Comparison of ENCODE assay signal across 26 cellular contexts in the genomic region with DNA sequence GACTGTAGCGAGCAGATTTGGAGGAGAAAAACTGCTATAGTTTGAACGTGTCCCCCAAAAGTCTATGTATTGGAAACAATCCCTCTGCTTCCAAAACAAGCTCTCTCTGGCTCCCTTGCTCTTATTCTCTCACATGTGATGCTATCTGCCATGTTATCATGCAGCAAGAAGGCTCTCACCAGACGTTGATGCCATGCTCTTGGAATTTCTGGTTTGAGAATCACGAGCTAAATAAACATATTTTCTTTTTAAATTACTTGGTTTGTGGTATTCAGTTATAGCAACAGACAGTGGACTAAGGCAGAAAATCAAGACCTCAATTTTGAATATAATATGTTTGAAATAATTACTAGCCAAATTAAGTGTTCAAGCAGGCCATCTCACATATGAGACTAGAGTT. TPM values are rescaled to one million over a fixed set of nuclear protein-coding genes. Genes with fewer than 3 reads are reported as not detected.
DNase-seq lines count a peak whose midpoint lies in the region; ATAC-seq and TF ChIP-seq lines count a peak whose summit lies in the region.
"Had no signal": no experiment of that assay in that cellular context is flagged by ENCODE, and none has a peak within 500 bp of the region (broad histone marks: within the 10 kb centered on the region; RNA-seq: fewer than 3 reads in every experiment).

No MANE protein-coding gene starts in this region.

- WGBS in IMR-90 (ENCODE audit: extremely low coverage in 2 of 2, insufficient read length in 1 of 2), 2 experiments = no CpG with 5 or more reads among the region's 4 CpGs

- TF ChIP-seq RAD21 in IMR-90 (IDR thresholded peaks at IDR 0.05; ENCODE audit: low read length) = no peak

- H2BK120ac ChIP-seq in IMR-90 (ENCODE audit: low read depth, low read length) = no peak overlapping the region

- CTCF ChIA-PET in IMR-90 (lab: Yijun Ruan, JAX) = no interaction called here

- H2BK20ac ChIP-seq in IMR-90 (ENCODE audit: low read depth, low read length) = no peak overlapping the region

- dilution Hi-C loops in IMR-90 (cut with HindIII; ENCODE audit: low sequenced_read_pairs, unreplicated experiment) = no loop called here

- no peak overlapping the region for H3K9ac ChIP-seq in IMR-90 (ENCODE audit: low read depth, low read length)
- H3K9ac ChIP-seq: BLaER1 had no signal

- H3K27ac Mint-ChIP-seq in glutamatergic neuron (ENCODE audit: unreplicated experiment) = no peak overlapping the region
- H3K27ac Mint-ChIP-seq: CD4-positive, CD25-positive, alpha-beta regulatory T cell had no signal

- no peak overlapping the region for H4K8ac ChIP-seq in IMR-90 (ENCODE audit: low read depth in 2 of 2, low read length in 2 of 2)

- peak; percentile 77 for DNase-seq in EH (ENCODE audit: low read depth)
- peak; percentile 53 for DNase-seq in IMR-90
- peak; percentile 49 for DNase-seq in brain microvascular endothelial cell
- peak; percentile 74 for DNase-seq in osteoblast (ENCODE audit: insufficient read length, low spot score, missing footprints)
- no peak for DNase-seq in NCI-H187 (lab: John Stamatoyannopoulos, UW)
- no peak for DNase-seq in glutamatergic neuron
- DNase-seq in AG08395 (ENCODE audit: low spot score) = no peak
- DNase-seq: CD4-positive, CD25-positive, alpha-beta regulatory T cell; DMS153; DND-41; HCEC 1CT; MV-4-11; NCI-H1105; NCI-H1436 treated with DMSO at 0.1 percent for 48 hours; NCI-H1930; NCI-H2107; NCI-H446; NCI-H526; NCI-H82; NK-92 treated with Interleukin-12 subunit alpha and Interleukin-12 subunit beta, amount 100 ng/mL, for 24 hours; PC-3 had no signal

- H3K23ac ChIP-seq in IMR-90 (ENCODE audit: low read depth, low read length) = no peak overlapping the region

- no peak overlapping the region for H2BK5ac ChIP-seq in IMR-90 (ENCODE audit: low read depth, low read length, poor library complexity, severe bottlenecking)

- H3K9me1 ChIP-seq in IMR-90 (ENCODE audit: insufficient read depth, low read length) = peaks cover 2% of the 10 kb centered on the region; the same call in 1 of the 2 replicates

- H4K20me1 ChIP-seq in IMR-90 (ENCODE audit: insufficient read depth, low read length) (no peaks in the 10 kb centered on the region), osteoblast (ENCODE audit: insufficient read depth, low read length) (no peaks in the 10 kb centered on the region)
- H4K20me1 ChIP-seq: BLaER1 had no signal

- H3K4me2 ChIP-seq in IMR-90 (ENCODE audit: low read depth, low read length) = no peak overlapping the region
- H3K4me2 ChIP-seq in osteoblast (ENCODE audit: insufficient read depth, low read length) = no peak overlapping the region
- H3K4me2 ChIP-seq: BLaER1 had no signal

- no peak overlapping the region for H2BK15ac ChIP-seq in IMR-90 (ENCODE audit: low read depth, low read length)

- no peak overlapping the region; the same call in 1 of the 2 replicates for H3K18ac ChIP-seq in IMR-90 (ENCODE audit: low read depth, low read length)

- H3K4me1 Mint-ChIP-seq in glutamatergic neuron (ENCODE audit: low read depth, unreplicated experiment) = no peaks in the 10 kb centered on the region
- H3K4me1 Mint-ChIP-seq: CD4-positive, CD25-positive, alpha-beta regulatory T cell had no signal

- H4K91ac ChIP-seq in IMR-90 (ENCODE audit: insufficient read depth, low read depth, low read length) = no peak overlapping the region

- no peak overlapping the region for H3K14ac ChIP-seq in IMR-90 (replicated peaks; ENCODE audit: low read depth, low read length)

- TF ChIP-seq CTCF in IMR-90 (conservative IDR thresholded peaks at IDR 0.05; ENCODE audit: low read depth, low read length) = no peak
- TF ChIP-seq CTCF in brain microvascular endothelial cell (IDR thresholded peaks at IDR 0.05; ENCODE audit: low read depth, low read length, missing control alignments) = no peak
- no peak for TF ChIP-seq CTCF in osteoblast (IDR thresholded peaks at IDR 0.05; ENCODE audit: extremely low read depth, low read depth, low read length)
- TF ChIP-seq CTCF in glutamatergic neuron (IDR thresholded peaks at IDR 0.05; ENCODE audit: partially characterized antibody, unreplicated experiment) = no peak

- no peak for ATAC-seq in IMR-90 (ENCODE audit: low read depth)
- ATAC-seq in HG02571 (IDR thresholded peaks at IDR 0.05; ENCODE audit: unreplicated experiment) = no peak
- ATAC-seq: PC-3 had no signal

- H3K27me3 ChIP-seq in IMR-90 (ENCODE audit: control insufficient read depth, insufficient read depth, low read length) (no peaks in the 10 kb centered on the region), brain microvascular endothelial cell (replicated peaks) (no peaks in the 10 kb centered on the region), osteoblast (ENCODE audit: insufficient read depth, low read length) (no peaks in the 10 kb centered on the region)
- H3K27me3 ChIP-seq: BLaER1 had no signal

- H3K9me3 Mint-ChIP-seq in glutamatergic neuron (ENCODE audit: unreplicated experiment) = no peaks in the 10 kb centered on the region

- H2AK5ac ChIP-seq in IMR-90 (ENCODE audit: low read depth, low read length) = no peak overlapping the region

- H3K9me3 ChIP-seq in IMR-90 (ENCODE audit: control insufficient read depth, insufficient read depth, low read length) (no peaks in the 10 kb centered on the region), osteoblast (ENCODE audit: low read depth, low read length) (no peaks in the 10 kb centered on the region)
- H3K9me3 ChIP-seq: BLaER1 had no signal

- no peak overlapping the region for H2AK9ac ChIP-seq in IMR-90 (replicated peaks; ENCODE audit: low read depth, low read length, poor library complexity)

- no peak overlapping the region for H4K5ac ChIP-seq in IMR-90 (ENCODE audit: low read depth, low read length)

- no peak overlapping the region for H3K4me3 Mint-ChIP-seq in glutamatergic neuron (ENCODE audit: unreplicated experiment)
- H3K4me3 Mint-ChIP-seq: CD4-positive, CD25-positive, alpha-beta regulatory T cell had no signal

- POLR2A ChIA-PET in IMR-90 (lab: Charles Lee; ENCODE audit: unreplicated experiment) = no interaction called here

- in situ Hi-C loops in IMR-90 (cut with MboI; ENCODE audit: low sequenced_read_pairs) = no loop called here
- in situ Hi-C loops in brain microvascular endothelial cell (cut with HindIII; ENCODE audit: low pct_ligation_motif_present, low sequenced_read_pairs) = no loop called here

- H2AFZ ChIP-seq in IMR-90 (replicated peaks; ENCODE audit: low read length, poor library complexity) = no peak overlapping the region
- H2AFZ ChIP-seq in osteoblast (ENCODE audit: low read length) = peak overlapping the region; percentile 50

- peaks cover 5% of the 10 kb centered on the region for H3K36me3 Mint-ChIP-seq in glutamatergic neuron (ENCODE audit: unreplicated experiment)
- H3K36me3 Mint-ChIP-seq: CD4-positive, CD25-positive, alpha-beta regulatory T cell had no signal

- H3K56ac ChIP-seq in IMR-90 (ENCODE audit: extremely low read depth, insufficient read depth, low read length) = no peak overlapping the region

- no TSS peak for BruUV-seq in IMR-90 (replicated peaks; lab: Mats Ljungman, UMichigan)

- H3K4me1 ChIP-seq in IMR-90 (ENCODE audit: control insufficient read depth, insufficient read depth, low read length) = peaks cover 4% of the 10 kb centered on the region; the same call in 1 of the 2 replicates
- peaks cover 14% of the 10 kb centered on the region for H3K4me1 ChIP-seq in osteoblast (ENCODE audit: insufficient read depth, low read length)
- H3K4me1 ChIP-seq: BLaER1 had no signal

- H3K4ac ChIP-seq in IMR-90 (ENCODE audit: low read depth, low read length) = no peak overlapping the region

- H3K79me1 ChIP-seq in IMR-90 (ENCODE audit: low read depth in 1 of 2, low read length in 2 of 2) = no peaks in the 10 kb centered on the region

- no peaks in the 10 kb centered on the region for H3K79me2 ChIP-seq in osteoblast (ENCODE audit: insufficient read depth, low read length)

- H3K27ac ChIP-seq in IMR-90 (ENCODE audit: insufficient read depth, low read length) (no peak overlapping the region), brain microvascular endothelial cell (no peak overlapping the region), osteoblast (ENCODE audit: low read depth, low read length) (peak overlapping the region; percentile 60)
- H3K27ac ChIP-seq: BLaER1, HL-60 had no signal

- no peaks in the 10 kb centered on the region for H3K27me3 Mint-ChIP-seq in glutamatergic neuron (ENCODE audit: unreplicated experiment)
- H3K27me3 Mint-ChIP-seq: CD4-positive, CD25-positive, alpha-beta regulatory T cell had no signal

- no peak overlapping the region for H3K4me3 ChIP-seq in IMR-90 (ENCODE audit: insufficient read depth, low read depth, low read length)
- H3K4me3 ChIP-seq in brain microvascular endothelial cell (ENCODE audit: low read depth, low read length) = no peak overlapping the region
- H3K4me3 ChIP-seq in osteoblast (ENCODE audit: insufficient read depth, low read length) = no peak overlapping the region
- H3K4me3 ChIP-seq: BLaER1 had no signal

- no peak for TF ChIP-seq POLR2A in IMR-90 (IDR thresholded peaks at IDR 0.05; ENCODE audit: low read depth, low read length)

- H3K36me3 ChIP-seq in IMR-90 (ENCODE audit: control insufficient read depth, insufficient read depth, low read length) = no peaks in the 10 kb centered on the region
- no peaks in the 10 kb centered on the region for H3K36me3 ChIP-seq in brain microvascular endothelial cell (replicated peaks)
- H3K36me3 ChIP-seq in osteoblast (ENCODE audit: insufficient read depth, low read length) = no peaks in the 10 kb centered on the region
- H3K36me3 ChIP-seq: BLaER1 had no signal

- intact Hi-C loops in IMR-90 (cut with micrococcal nuclease) = no loop called here

TF ChIP-seq in IMR-90, 13 proteins besides CTCF, POLR2A, EP300 and RAD21 (continues in another document):
- TF ChIP-seq, protein P1, sequence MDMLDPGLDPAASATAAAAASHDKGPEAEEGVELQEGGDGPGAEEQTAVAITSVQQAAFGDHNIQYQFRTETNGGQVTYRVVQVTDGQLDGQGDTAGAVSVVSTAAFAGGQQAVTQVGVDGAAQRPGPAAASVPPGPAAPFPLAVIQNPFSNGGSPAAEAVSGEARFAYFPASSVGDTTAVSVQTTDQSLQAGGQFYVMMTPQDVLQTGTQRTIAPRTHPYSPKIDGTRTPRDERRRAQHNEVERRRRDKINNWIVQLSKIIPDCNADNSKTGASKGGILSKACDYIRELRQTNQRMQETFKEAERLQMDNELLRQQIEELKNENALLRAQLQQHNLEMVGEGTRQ (IDR thresholded peaks at IDR 0.05; ENCODE audit: low read depth, low read length) = no peak
- TF ChIP-seq BHLHE40 (IDR thresholded peaks at IDR 0.05; ENCODE audit: low read depth, low read length) = no peak

RNA-seq across cellular contexts. Expression of a gene that starts 17.5 kb away (rescaled TPM):
- total RNA-seq in IMR-90 (2012; rRNA removed) = not detected in 2 replicates
- not detected in 2 replicates for polyA plus RNA-seq in IMR-90 (2012; rRNA removed)
- not detected in 2 replicates for polyA plus RNA-seq in IMR-90 (2012; cell fraction: cytosol; rRNA removed)
- not detected in 2 replicates for polyA plus RNA-seq in IMR-90 (2012; cell fraction: nucleus; rRNA removed; ENCODE audit: low replicate concordance)
- not detected in 2 replicates for total RNA-seq in osteoblast
- total RNA-seq in glutamatergic neuron (ENCODE audit: unreplicated experiment) = 2.0 TPM
- total RNA-seq: CD4-positive, CD25-positive, alpha-beta regulatory T cell; G401; H1; PC-3 had no signal
- polyA plus RNA-seq: CD4-positive, CD25-positive, alpha-beta regulatory T cell; H1 had no signal

Comparison
In these comparisons a context has a peak if more than half of its experiments do, and no peak if none do; other contexts are left out.
1. DNase-seq: peak in EH (single experiment), IMR-90 (single experiment), brain microvascular endothelial cell (single experiment) and osteoblast (single experiment); none in NCI-H187 (0 of 2), glutamatergic neuron (single experiment) and AG08395 (single experiment).